In genomic region chr17:66964930-66965800, GRCh38 we compare ENCODE assay signal across 9 cellular contexts. TPM values are rescaled to one million over a fixed set of nuclear protein-coding genes. Genes with fewer than 3 reads are reported as not detected.
A peak's percentile ranks its signal among the peaks of the same experiment; 100 is the strongest.
DNase-seq lines count a peak whose midpoint lies in the region; ATAC-seq, FAIRE-seq and TF ChIP-seq lines count a peak whose summit lies in the region.
"Had no signal": no experiment of that assay in that cellular context is flagged by ENCODE, and none has a peak within 500 bp of the region (broad histone marks: within the 10 kb centered on the region; RNA-seq: fewer than 3 reads in every experiment).

No MANE protein-coding gene starts in this region.

- H3K9ac ChIP-seq in K562 (ENCODE audit: insufficient read depth in 1 of 2, low read depth in 2 of 2, low read length in 2 of 2) (no peak overlapping the region), HepG2 (ENCODE audit: insufficient read depth, low read depth, low read length) (no peak overlapping the region), subcutaneous abdominal adipose tissue (ENCODE audit: low read length in 5 of 5) (no peak overlapping the region)

- H3K4me3 ChIP-seq in K562 (no peak overlapping the region), HepG2 (replicated peaks in 1 of 3; ENCODE audit: insufficient read depth in 1 of 3, low read depth in 2 of 3, low read length in 3 of 3) (peak overlapping the region; percentile 27 to 66 (median 35); a peak in 4 of 6 replicates), subcutaneous abdominal adipose tissue (ENCODE audit: low read depth in 1 of 5, low read length in 5 of 5) (peak overlapping the region in 4 of 5 donors; percentile 36 to 62 (median 52))

- H3K79me2 ChIP-seq in K562 (ENCODE audit: control insufficient read depth, insufficient read depth, low read length) (no peaks in the 10 kb centered on the region), HepG2 (ENCODE audit: insufficient read depth, low read length) (no peaks in the 10 kb centered on the region)

- no peak overlapping the region for H3K27ac ChIP-seq in K562 (ENCODE audit: extremely low read depth, low read depth, low read length)
- H3K27ac ChIP-seq in HepG2 (ENCODE audit: extremely low read length, insufficient read depth, low read length), result no peak overlapping the region
- H3K27ac ChIP-seq in subcutaneous abdominal adipose tissue (ENCODE audit: low read depth, low read length), result no peak overlapping the region

- in situ Hi-C loops in K562 (cut with MboI) (no loop called here), HepG2 (cut with HindIII; ENCODE audit: extremely low pct_ligation_motif_present, low pct_unique_long_range_greater_than_20kb) (no loop called here)

- H3K36me3 ChIP-seq in K562 (ENCODE audit: control insufficient read depth, insufficient read depth, low read length) (no peaks in the 10 kb centered on the region), HepG2 (replicated peaks in 1 of 2; ENCODE audit: control insufficient read depth in 1 of 2, insufficient read depth in 2 of 2, low read length in 2 of 2) (no peaks in the 10 kb centered on the region), subcutaneous abdominal adipose tissue (ENCODE audit: control insufficient read depth in 5 of 5, insufficient read depth in 5 of 5, low read length in 5 of 5) (no peaks in the 10 kb centered on the region)

- 37% methylated on average over 17 of the region's 92 CpGs for WGBS in K562 (ENCODE audit: insufficient coverage, low coverage, missing lambda C conversion rate)
- whole genome bisulfite sequencing in HepG2 (ENCODE audit: low lambda C conversion rate), result 4% methylated on average over 33 of the region's 92 CpGs

- H3K4me3 Mint-ChIP-seq in HFFc6, result no peak overlapping the region; the same call in 1 of the 2 replicates

- no peaks in the 10 kb centered on the region for H3K4me1 Mint-ChIP-seq in HFFc6 (ENCODE audit: low read depth)

- no peak overlapping the region for H3K4me2 ChIP-seq in K562 (ENCODE audit: insufficient read depth, low read length)
- peak overlapping the region; percentile 54 for H3K4me2 ChIP-seq in HepG2 (ENCODE audit: low read depth, low read length)

- H2AFZ ChIP-seq in K562 (ENCODE audit: low read depth, low read length) (no peak overlapping the region), HepG2 (ENCODE audit: low read length) (no peak overlapping the region)

- TF ChIP-seq CTCF in K562 (IDR thresholded peaks at IDR 0.05 in 2 of 3, conservative IDR thresholded peaks at IDR 0.05 in 1 of 3; ENCODE audit: insufficient read depth in 2 of 3, low read depth in 1 of 3, low read length in 3 of 3), result no peak
- TF ChIP-seq CTCF in HepG2 (CRISPR knock-in tag; IDR thresholded peaks at IDR 0.05), result no peak
- TF ChIP-seq CTCF in HFFc6 (IDR thresholded peaks at IDR 0.05), result no peak

- ATAC-seq in K562 (peak; percentile 48; the same call in 1 of the 3 replicates), HepG2 (peak; percentile 34), GM21619 (IDR thresholded peaks at IDR 0.05; ENCODE audit: unreplicated experiment) (no peak)

- intact Hi-C loops in K562 (cut with micrococcal nuclease) (no loop called here), HepG2 (cut with micrococcal nuclease; ENCODE audit: unreplicated experiment) (loop anchor here (5.0 kb wide), 1 partner anchor 1963 kb away; no protein-coding TSS in a partner anchor)

- no peaks in the 10 kb centered on the region; the same call in 1 of the 2 replicates for H4K20me1 ChIP-seq in K562 (replicated peaks; ENCODE audit: control insufficient read depth, insufficient read depth, low read length)
- H4K20me1 ChIP-seq in HepG2 (ENCODE audit: insufficient read depth, low read length), result no peaks in the 10 kb centered on the region

- TF ChIP-seq RAD21 in K562 (CRISPR knock-in tag; conservative IDR thresholded peaks at IDR 0.05 in 1 of 2, IDR thresholded peaks at IDR 0.05 in 1 of 2) (no peak), HepG2 (CRISPR knock-in tag; IDR thresholded peaks at IDR 0.05) (no peak)

- H3K4me1 ChIP-seq in K562 (replicated peaks in 1 of 2; ENCODE audit: control insufficient read depth in 2 of 2, insufficient read depth in 2 of 2, low read length in 2 of 2), result peaks cover 0 to 10% of the 10 kb centered on the region in 2 experiments; a peak in 1 of 5 replicates
- H3K4me1 ChIP-seq in HepG2 (ENCODE audit: insufficient read depth, low read length), result peaks cover 8% of the 10 kb centered on the region; the same call in 1 of the 2 replicates
- H3K4me1 ChIP-seq in subcutaneous abdominal adipose tissue (ENCODE audit: control insufficient read depth in 5 of 5, insufficient read depth in 5 of 5, low read length in 5 of 5), result peaks cover 2 to 23% (median 21%) of the 10 kb centered on the region in 5 donors

- POLR2A ChIA-PET in K562 (lab: Yijun Ruan, JAX) (no interaction called here), HepG2 (lab: Yijun Ruan, JAX) (no interaction called here)

- no peaks in the 10 kb centered on the region for H3K9me1 ChIP-seq in K562 (ENCODE audit: control insufficient read depth, insufficient read depth, low read length)

- BruUV-seq in K562 (replicated peaks; lab: Mats Ljungman, UMichigan) (no TSS peak), HepG2 (replicated peaks; lab: Mats Ljungman, UMichigan) (no TSS peak)

- CTCF ChIA-PET in K562 (lab: Yijun Ruan, JAX; ENCODE audit: low intra/inter-chr PET ratio) (no interaction called here), HepG2 (lab: Yijun Ruan, JAX; ENCODE audit: low intra/inter-chr PET ratio, low total read pairs) (no interaction called here)

- peak; percentile 55 for DNase-seq in Daoy (ENCODE audit: low read depth)
- peak; percentile 56 for DNase-seq in NCI-H2171 (lab: John Stamatoyannopoulos, UW)
- peak in 3 of 4 experiments; percentile 28 to 34 (median 33) for DNase-seq in K562 (ENCODE audit: extremely low read depth in 1 of 4, low spot score in 3 of 4)
- no peak for DNase-seq in HepG2 (ENCODE audit: low spot score)
- DNase-seq in NCI-H2107 treated with DMSO at 0.1 percent for 48 hours (lab: John Stamatoyannopoulos, UW; ENCODE audit: unreplicated experiment), result no peak
- DNase-seq in HFFc6, result no peak

- H3K9me3 Mint-ChIP-seq in HFFc6, result no peaks in the 10 kb centered on the region

- H3K27ac Mint-ChIP-seq in HFFc6, result no peak overlapping the region

- H3K27me3 Mint-ChIP-seq in HFFc6 (ENCODE audit: insufficient read depth), result peaks cover 66% of the 10 kb centered on the region

- H3K27me3 ChIP-seq in K562 (ENCODE audit: control insufficient read depth in 2 of 2, insufficient read depth in 2 of 2, low read length in 2 of 2), result peaks cover 10 to 55% of the 10 kb centered on the region in 2 experiments; a peak in 4 of 5 replicates
- peaks cover 9 to 73% of the 10 kb centered on the region in 2 experiments; a peak in 4 of 5 replicates for H3K27me3 ChIP-seq in HepG2 (ENCODE audit: control insufficient read depth in 1 of 2, insufficient read depth in 2 of 2, low read length in 2 of 2)
- H3K27me3 ChIP-seq in subcutaneous abdominal adipose tissue (ENCODE audit: control insufficient read depth in 5 of 5, insufficient read depth in 4 of 5, low read length in 5 of 5), result peaks cover 50 to 61% (median 52%) of the 10 kb centered on the region in 5 donors

- no peaks in the 10 kb centered on the region for H3K36me3 Mint-ChIP-seq in HFFc6 (ENCODE audit: low read depth)

- H3K9me3 ChIP-seq in K562 (replicated peaks; ENCODE audit: control insufficient read depth, insufficient read depth, low read depth, low read length) (no peaks in the 10 kb centered on the region), HepG2 (ENCODE audit: low read length) (no peaks in the 10 kb centered on the region), subcutaneous abdominal adipose tissue (ENCODE audit: control insufficient read depth in 5 of 5, low read length in 5 of 5) (no peaks in the 10 kb centered on the region)

- FAIRE-seq in K562 (lab: Jason Lieb, UNC), result no peak
- FAIRE-seq in HepG2 (lab: Jason Lieb, UNC), result no peak

- TF ChIP-seq POLR2A in K562 (conservative IDR thresholded peaks at IDR 0.05) (no peak), HepG2 (IDR thresholded peaks at IDR 0.05; ENCODE audit: insufficient read depth in 1 of 2, low read depth in 2 of 2, low read length in 2 of 2) (no peak)

- TF ChIP-seq EP300 in K562 (IDR thresholded peaks at IDR 0.05; ENCODE audit: low read length), result no peak
- no peak for TF ChIP-seq EP300 in HepG2 (IDR thresholded peaks at IDR 0.05; ENCODE audit: low read depth in 2 of 2, low read length in 2 of 2)
- no peak for TF ChIP-seq EP300 in HepG2 (CRISPR knock-in tag; IDR thresholded peaks at IDR 0.05; ENCODE audit: borderline replicate concordance)

RNA-seq across cellular contexts. Expression of gene CACNG4, which starts 0.7 kb away (rescaled TPM):
- 0.27 and 0.63 TPM in 2 replicates for total RNA-seq in Daoy (2014; rRNA removed; shearing (Covaris generic))
- total RNA-seq in K562 (2011; cell fraction: chromatin; rRNA removed; ENCODE audit: low replicate concordance), result not detected in 2 replicates
- not detected in 2 replicates for total RNA-seq in K562 (2011; cell fraction: nucleolus; rRNA removed)
- not detected in 2 replicates for total RNA-seq in K562 (2011; cell fraction: nucleoplasm; rRNA removed)
- not detected in 2 replicates for total RNA-seq in K562 (2014; rRNA removed)
- total RNA-seq in K562 (2014; rRNA removed; fragmentation: Illumina TruSeq; extraction: Trizol), result not detected in 2 replicates
- total RNA-seq in K562 (2015; rRNA removed; fragmentation: Illumina TruSeq; extraction: Trizol), result not detected in 2 replicates
- total RNA-seq in K562 (2021), result 0.07 TPM in 1 of 2 replicates, not detected in the other
- not detected in 2 replicates for polyA plus RNA-seq in K562 (2011; rRNA removed)
- polyA plus RNA-seq in K562 (2011; cell fraction: cytosol; rRNA removed), result not detected in 2 replicates
- not detected in 2 replicates for polyA plus RNA-seq in K562 (2011; cell fraction: nucleus; rRNA removed)
- not detected in 2 replicates for polyA plus RNA-seq in K562 (2012)
- not detected in 2 replicates for polyA plus RNA-seq in K562 (2014; fragmentation: Illumina TruSeq; extraction: Trizol)
- not detected for polyA plus RNA-seq in K562 (2014; fragmentation: Nextera tagmentation; extraction: Ambion mirVana)
- not detected in 2 replicates for polyA plus RNA-seq in K562 (2014; rRNA removed)
- not detected in 2 replicates for polyA minus RNA-seq in K562 (2011; rRNA and poly(A)+ RNA removed)
- not detected in 2 replicates for polyA minus RNA-seq in K562 (2011; cell fraction: cytosol; rRNA and poly(A)+ RNA removed)
- not detected in 2 replicates for polyA minus RNA-seq in K562 (2011; cell fraction: nucleus; rRNA and poly(A)+ RNA removed)
- total RNA-seq in HepG2 (2016; rRNA removed; fragmentation: Illumina TruSeq; extraction: Trizol), result 0.09 and 0.11 TPM in 2 replicates
- total RNA-seq in HepG2 (2016; cell fraction: cytosol; rRNA removed; fragmentation: Illumina TruSeq; extraction: Trizol; ENCODE audit: low read depth), result 0.09 and 0.10 TPM in 2 replicates
- 0.09 TPM in 2 replicates for total RNA-seq in HepG2 (2016; cell fraction: insoluble cytoplasmic fraction; rRNA removed; fragmentation: Illumina TruSeq; extraction: Trizol)
- total RNA-seq in HepG2 (2016; cell fraction: membrane; rRNA removed; fragmentation: Illumina TruSeq; extraction: Trizol), result 0.17 and 0.19 TPM in 2 replicates
- total RNA-seq in HepG2 (2016; cell fraction: nucleus; rRNA removed; fragmentation: Illumina TruSeq; extraction: Trizol), result not detected in 2 replicates
- 0.09 and 0.17 TPM in 2 replicates for polyA plus RNA-seq in HepG2 (2011; rRNA removed)
- polyA plus RNA-seq in HepG2 (2011; cell fraction: cytosol; rRNA removed), result 0.14 and 0.19 TPM in 2 replicates
- polyA plus RNA-seq in HepG2 (2011; cell fraction: nucleus; rRNA removed), result 0.07 and 0.21 TPM in 2 replicates
- 0.08 and 0.12 TPM in 2 replicates for polyA plus RNA-seq in HepG2 (2012)
- 0.12 and 0.14 TPM in 2 replicates for polyA plus RNA-seq in HepG2 (2016; cell fraction: cytosol; fragmentation: Illumina TruSeq; extraction: Trizol; ENCODE audit: low read depth)
- polyA plus RNA-seq in HepG2 (2016; cell fraction: insoluble cytoplasmic fraction; fragmentation: Illumina TruSeq; extraction: Trizol; ENCODE audit: low read depth), result 0.09 TPM in 1 of 2 replicates, not detected in the other
- polyA plus RNA-seq in HepG2 (2016; cell fraction: membrane; fragmentation: Illumina TruSeq; extraction: Trizol; ENCODE audit: low read depth), result 0.17 and 0.26 TPM in 2 replicates
- not detected in 2 replicates for polyA plus RNA-seq in HepG2 (2016; cell fraction: nucleus; fragmentation: Illumina TruSeq; extraction: Trizol; ENCODE audit: insufficient read depth, low read depth)
- polyA minus RNA-seq in HepG2 (2011; rRNA and poly(A)+ RNA removed; ENCODE audit: low replicate concordance), result 0.22 TPM in 1 of 2 replicates, not detected in the other
- polyA minus RNA-seq in HepG2 (2011; cell fraction: cytosol; rRNA and poly(A)+ RNA removed), result not detected in 2 replicates
- not detected in 2 replicates for polyA minus RNA-seq in HepG2 (2011; cell fraction: nucleus; rRNA and poly(A)+ RNA removed)
- total RNA-seq in HFFc6 (2021; fragmentation: NEBNext Ultra II Directional; extraction: Animal tissue kit (Norgen Biotek cat#: 25700)), result not detected
- total RNA-seq: mononuclear cell had no signal

Comparison
In these comparisons a context has a peak if more than half of its experiments do, and no peak if none do; other contexts are left out.
1. DNase-seq: peak in Daoy (single experiment), NCI-H2171 (single experiment) and K562 (3 of 4); none in HepG2 (single experiment), NCI-H2107 treated with DMSO at 0.1 percent for 48 hours (single experiment) and HFFc6 (single experiment).